ENCODE assay signal across 8 cellular contexts in genomic region chr12:54935235-54935951, GRCh38. TPM values are rescaled to one million over a fixed set of nuclear protein-coding genes. Genes with fewer than 3 reads are reported as not detected.
A peak's percentile ranks its signal among the peaks of the same experiment; 100 is the strongest.
DNase-seq lines count a peak whose midpoint lies in the region; ATAC-seq and TF ChIP-seq lines count a peak whose summit lies in the region.

No MANE protein-coding gene starts in this region.

- H3K9me3 ChIP-seq in ovary = no peaks in the 10 kb centered on the region

- 42 to 49% (median 44%) methylated on average over 5 of the region's 5 CpGs for WGBS in ovary, 3 donors

- H3K36me3 ChIP-seq in ovary = no peaks in the 10 kb centered on the region

- H3K9me3 Mint-ChIP-seq in activated CD4-positive, alpha-beta memory T cell treated with anti-CD3 and anti-CD28 coated beads, Interleukin-2, amount 10 ng/mL, durations not matched to agents 7 days and 5 days = peaks cover 31% of the 10 kb centered on the region

- H3K4me3 ChIP-seq in Jurkat, Clone E6-1 (ENCODE audit: low read length) = no peak overlapping the region
- H3K4me3 ChIP-seq in fibroblast of the aortic adventitia (ENCODE audit: low read depth, low read length) (no peak overlapping the region), ovary (no peak overlapping the region)

- H3K36me3 Mint-ChIP-seq in activated CD4-positive, alpha-beta memory T cell treated with anti-CD3 and anti-CD28 coated beads, Interleukin-2, amount 10 ng/mL, durations not matched to agents 7 days and 5 days (ENCODE audit: low read depth) = peaks cover 61% of the 10 kb centered on the region

- peak; percentile 92 for ATAC-seq in GM21737 (IDR thresholded peaks at IDR 0.05; ENCODE audit: unreplicated experiment)

- no peak for TF ChIP-seq EP300 in ovary (IDR thresholded peaks at IDR 0.05)

- no peaks in the 10 kb centered on the region for H3K4me1 ChIP-seq in ovary (ENCODE audit: insufficient read depth)

- intact Hi-C loops in ovary (cut with DNase I) = no loop called here

- DNase-seq in GM04503 (ENCODE audit: low read depth) (peak; percentile 32), fibroblast of the aortic adventitia (ENCODE audit: low read depth) (peak; percentile 87), ecto neural progenitor cell (ENCODE audit: low spot score) (no peak), ovary (no peak)
- DNase-seq in Jurkat, Clone E6-1 (ENCODE audit: low read depth, low spot score) = peak; percentile 49
- DNase-seq in activated CD4-positive, alpha-beta memory T cell treated with anti-CD3 and anti-CD28 coated beads, Interleukin-2, amount 10 ng/mL, durations not matched to agents 7 days and 5 days = peak; percentile 49
- DNase-seq in stimulated activated CD4-positive, alpha-beta T cell treated with anti-CD3 and anti-CD28 coated beads, Interleukin-4, amount 100 ng/mL, for 1 hour = peak; percentile 30

- H3K4me3 Mint-ChIP-seq in activated CD4-positive, alpha-beta memory T cell treated with anti-CD3 and anti-CD28 coated beads, Interleukin-2, amount 10 ng/mL, durations not matched to agents 7 days and 5 days = peak overlapping the region; percentile 48

- no peaks in the 10 kb centered on the region for H3K27me3 Mint-ChIP-seq in activated CD4-positive, alpha-beta memory T cell treated with anti-CD3 and anti-CD28 coated beads, Interleukin-2, amount 10 ng/mL, durations not matched to agents 7 days and 5 days

- no peaks in the 10 kb centered on the region for H3K27me3 ChIP-seq in ovary

- CTCF ChIA-PET in activated CD4-positive, alpha-beta memory T cell treated with anti-CD3 and anti-CD28 coated beads, Interleukin-2, amount 10 ng/mL, durations not matched to agents 7 days and 5 days (lab: Charles Lee) = interaction anchor here (0.8 to 1.8 kb wide), 15 partner anchors 22 to 277 kb away, joined by 3 to 8 read pairs (median 4); partner anchors contain the start of gene MUCL1

- no peak for TF ChIP-seq POLR2A in ovary (IDR thresholded peaks at IDR 0.05)

- POLR2A ChIA-PET in activated CD4-positive, alpha-beta memory T cell treated with anti-CD3 and anti-CD28 coated beads, Interleukin-2, amount 10 ng/mL, durations not matched to agents 7 days and 5 days (lab: Charles Lee) = interaction anchor here (0.6 to 3.4 kb wide), 9 partner anchors 10 to 81 kb away, joined by 3 to 29 read pairs (median 3); partner anchors contain the start of genes MUCL1 and TESPA1

- peak overlapping the region; percentile 98 for H3K27ac Mint-ChIP-seq in activated CD4-positive, alpha-beta memory T cell treated with anti-CD3 and anti-CD28 coated beads, Interleukin-2, amount 10 ng/mL, durations not matched to agents 7 days and 5 days

- TF ChIP-seq CTCF in fibroblast of the aortic adventitia (IDR thresholded peaks at IDR 0.05; ENCODE audit: insufficient read depth, low read length) (no peak), ovary (IDR thresholded peaks at IDR 0.05) (no peak)

- H3K27ac ChIP-seq in ovary = no peak overlapping the region

- H3K4me1 Mint-ChIP-seq in activated CD4-positive, alpha-beta memory T cell treated with anti-CD3 and anti-CD28 coated beads, Interleukin-2, amount 10 ng/mL, durations not matched to agents 7 days and 5 days = peaks cover 56% of the 10 kb centered on the region

RNA-seq across cellular contexts. Expression of gene TESPA1, which starts 49.2 kb away (rescaled TPM):
- 106 TPM for polyA plus RNA-seq in Jurkat, Clone E6-1 (2012; ENCODE audit: insufficient read depth, insufficient read length)
- total RNA-seq in activated CD4-positive, alpha-beta memory T cell treated with anti-CD3 and anti-CD28 coated beads, Interleukin-2, amount 10 ng/mL, durations not matched to agents 7 days and 5 days = 100 to 1,000 TPM; 111 to 112 TPM
- total RNA-seq in fibroblast of the aortic adventitia (ENCODE audit: low replicate concordance) (not detected in 2 replicates), ovary (1 to 10 TPM; 1.3 to 3.5 (median 3.1) TPM)
- polyA plus RNA-seq in ovary = 1 to 10 TPM; 3.4 to 5.9 TPM

Comparison
In these comparisons a context has a peak if more than half of its experiments do, and no peak if none do; other contexts are left out.
1. DNase-seq: peak in GM04503 (single experiment), Jurkat, Clone E6-1 (single experiment), activated CD4-positive, alpha-beta memory T cell treated with anti-CD3 and anti-CD28 coated beads, Interleukin-2, amount 10 ng/mL, durations not matched to agents 7 days and 5 days (single experiment), fibroblast of the aortic adventitia (single experiment) and stimulated activated CD4-positive, alpha-beta T cell treated with anti-CD3 and anti-CD28 coated beads, Interleukin-4, amount 100 ng/mL, for 1 hour (single experiment); none in ecto neural progenitor cell (single experiment) and ovary (0 of 5).
2. RNA of gene TESPA1, which starts 49.2 kb away (total RNA-seq): 111 to 112 TPM in activated CD4-positive, alpha-beta memory T cell treated with anti-CD3 and anti-CD28 coated beads, Interleukin-2, amount 10 ng/mL, durations not matched to agents 7 days and 5 days; 1.3 to 3.5 TPM in ovary and not detected in fibroblast of the aortic adventitia; every median in the first group is over 10 times any median in the second.